ENCODE assay signal across 12 cellular contexts in the genomic region with DNA sequence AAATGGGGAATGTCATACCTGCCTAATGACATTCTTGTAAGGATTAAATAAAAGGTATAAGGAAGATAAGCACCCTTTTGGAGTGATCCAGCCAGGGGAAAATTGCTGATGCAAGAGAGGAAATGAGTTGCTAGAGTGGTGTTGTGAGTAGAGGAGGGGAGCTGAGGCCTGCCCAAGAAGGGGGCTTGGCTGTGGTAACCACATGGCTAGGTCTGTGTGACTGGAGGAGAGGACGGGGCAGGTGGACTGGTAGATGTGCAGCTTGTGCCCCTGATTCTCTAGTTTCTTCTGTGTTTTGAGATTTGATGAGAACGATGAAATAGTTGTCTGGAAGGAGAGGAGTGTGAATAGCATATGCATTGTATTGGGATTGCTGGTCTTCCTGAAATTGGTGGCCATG. TPM values are rescaled to one million over a fixed set of nuclear protein-coding genes. Genes with fewer than 3 reads are reported as not detected.
DNase-seq lines count a peak whose midpoint lies in the region; ATAC-seq and TF ChIP-seq lines count a peak whose summit lies in the region.
"Had no signal": no experiment of that assay in that cellular context is flagged by ENCODE, and none has a peak within 500 bp of the region (broad histone marks: within the 10 kb centered on the region; RNA-seq: fewer than 3 reads in every experiment).

No MANE protein-coding gene starts in this region.

- CTCF ChIA-PET in A673 (lab: Charles Lee) = no interaction called here
- CTCF ChIA-PET in HEK293 (lab: Yijun Ruan, JAX) = no interaction called here

- H3K27me3 ChIP-seq in A673 (replicated peaks; ENCODE audit: insufficient read depth, low read depth, low read length, poor library complexity) = no peaks in the 10 kb centered on the region
- H3K27me3 ChIP-seq: ovary had no signal

- in situ Hi-C loops in KBM-7 (cut with MboI; ENCODE audit: low pct_unique_long_range_greater_than_20kb, low sequenced_read_pairs) = no loop called here

- H3K4me1 ChIP-seq in A673 (ENCODE audit: insufficient read depth, low read length, poor library complexity, severe bottlenecking) = peaks cover 17% of the 10 kb centered on the region
- H3K4me1 ChIP-seq in HEK293 (ENCODE audit: control insufficient read depth, insufficient read depth, low read length) = peaks cover 4% of the 10 kb centered on the region; the same call in 1 of the 2 replicates

- H3K9me3 ChIP-seq in A673 (ENCODE audit: low read depth, low read length, poor library complexity, severe bottlenecking) (no peaks in the 10 kb centered on the region), HEK293 (ENCODE audit: control insufficient read depth, insufficient read depth, low read depth, low read length) (no peaks in the 10 kb centered on the region)
- H3K9me3 ChIP-seq: ovary had no signal

- H3K36me3 Mint-ChIP-seq in activated naive CD8-positive, alpha-beta T cell treated with anti-CD3 and anti-CD28 coated beads for 36 hours = peaks cover 59% of the 10 kb centered on the region

- H3K9me3 Mint-ChIP-seq in activated naive CD8-positive, alpha-beta T cell treated with anti-CD3 and anti-CD28 coated beads for 36 hours = no peaks in the 10 kb centered on the region

- ATAC-seq in GM19395 (IDR thresholded peaks at IDR 0.05; ENCODE audit: unreplicated experiment) = no peak
- ATAC-seq: left ventricle myocardium superior had no signal

- peaks cover 47% of the 10 kb centered on the region for H3K4me1 Mint-ChIP-seq in activated naive CD8-positive, alpha-beta T cell treated with anti-CD3 and anti-CD28 coated beads for 36 hours

- intact Hi-C loops in A673 (cut with micrococcal nuclease; ENCODE audit: unreplicated experiment) = no loop called here

- no peak overlapping the region for H3K4me3 ChIP-seq in A673 (ENCODE audit: low read depth, low read length, poor library complexity, severe bottlenecking)
- H3K4me3 ChIP-seq in HEK293 (ENCODE audit: low read depth, low read length) = no peak overlapping the region
- H3K4me3 ChIP-seq: ovary had no signal

- peak overlapping the region; percentile 30 for H3K4me3 Mint-ChIP-seq in activated naive CD8-positive, alpha-beta T cell treated with anti-CD3 and anti-CD28 coated beads for 36 hours

- no peaks in the 10 kb centered on the region for H3K27me3 Mint-ChIP-seq in activated naive CD8-positive, alpha-beta T cell treated with anti-CD3 and anti-CD28 coated beads for 36 hours

- no peak for DNase-seq in A673 (ENCODE audit: low spot score)
- no peak for DNase-seq in activated naive CD8-positive, alpha-beta T cell treated with anti-CD3 and anti-CD28 coated beads for 36 hours
- no peak for DNase-seq in KBM-7
- no peak for DNase-seq in NCI-H2107 (lab: John Stamatoyannopoulos, UW)
- DNase-seq: activated CD4-positive, alpha-beta T cell treated with anti-CD3 and anti-CD28 coated beads, Interleukin-2, amount 50 U/mL, for 48 hours; left ventricle myocardium superior; NCI-H2029 treated with DMSO at 0.1 percent for 48 hours; ovary; stimulated activated CD4-positive, alpha-beta T cell treated with anti-CD3 and anti-CD28 coated beads, Interleukin-15, amount 100 ng/mL, for 24 hours had no signal

- BruUV-seq in A673 (replicated peaks; lab: Mats Ljungman, UMichigan) = no TSS peak

- peak overlapping the region; percentile 85 for H3K27ac Mint-ChIP-seq in activated naive CD8-positive, alpha-beta T cell treated with anti-CD3 and anti-CD28 coated beads for 36 hours

- peak overlapping the region; percentile 60 for H3K27ac ChIP-seq in A673 (ENCODE audit: low read depth, low read length, poor library complexity, severe bottlenecking)
- H3K27ac ChIP-seq in HEK293 (ENCODE audit: extremely low read depth, low read depth, low read length) = peak overlapping the region; percentile 24; the same call in 1 of the 2 replicates
- H3K27ac ChIP-seq: ovary had no signal

- H3K36me3 ChIP-seq in A673 (ENCODE audit: insufficient read depth, low read length, poor library complexity, severe bottlenecking) (peaks cover 85% of the 10 kb centered on the region), HEK293 (ENCODE audit: control insufficient read depth in 2 of 2, insufficient read depth in 1 of 2, low read length in 2 of 2) (peaks cover 73 to 91% of the 10 kb centered on the region in 2 experiments)
- H3K36me3 ChIP-seq: ovary had no signal

- POLR2A ChIA-PET in A673 (lab: Charles Lee; ENCODE audit: low non-redundant PET) (no interaction called here), HEK293 (lab: Yijun Ruan, JAX) (no interaction called here)

- TF ChIP-seq CTCF in A673 (conservative IDR thresholded peaks at IDR 0.05; ENCODE audit: low read depth, low read length) (no peak), HEK293 (tag by site-specific recombination; IDR thresholded peaks at IDR 0.05) (no peak)

TF ChIP-seq in HEK293, 187 proteins besides CTCF, POLR2A, EP300 and RAD21 (continues in another document):
- TF ChIP-seq, protein P1, sequence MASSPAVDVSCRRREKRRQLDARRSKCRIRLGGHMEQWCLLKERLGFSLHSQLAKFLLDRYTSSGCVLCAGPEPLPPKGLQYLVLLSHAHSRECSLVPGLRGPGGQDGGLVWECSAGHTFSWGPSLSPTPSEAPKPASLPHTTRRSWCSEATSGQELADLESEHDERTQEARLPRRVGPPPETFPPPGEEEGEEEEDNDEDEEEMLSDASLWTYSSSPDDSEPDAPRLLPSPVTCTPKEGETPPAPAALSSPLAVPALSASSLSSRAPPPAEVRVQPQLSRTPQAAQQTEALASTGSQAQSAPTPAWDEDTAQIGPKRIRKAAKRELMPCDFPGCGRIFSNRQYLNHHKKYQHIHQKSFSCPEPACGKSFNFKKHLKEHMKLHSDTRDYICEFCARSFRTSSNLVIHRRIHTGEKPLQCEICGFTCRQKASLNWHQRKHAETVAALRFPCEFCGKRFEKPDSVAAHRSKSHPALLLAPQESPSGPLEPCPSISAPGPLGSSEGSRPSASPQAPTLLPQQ (tag by site-specific recombination; IDR thresholded peaks at IDR 0.05) = 0 out of 2 replicates have a peak, but pooled peaks have one; percentile 36
- TF ChIP-seq, protein P2, sequence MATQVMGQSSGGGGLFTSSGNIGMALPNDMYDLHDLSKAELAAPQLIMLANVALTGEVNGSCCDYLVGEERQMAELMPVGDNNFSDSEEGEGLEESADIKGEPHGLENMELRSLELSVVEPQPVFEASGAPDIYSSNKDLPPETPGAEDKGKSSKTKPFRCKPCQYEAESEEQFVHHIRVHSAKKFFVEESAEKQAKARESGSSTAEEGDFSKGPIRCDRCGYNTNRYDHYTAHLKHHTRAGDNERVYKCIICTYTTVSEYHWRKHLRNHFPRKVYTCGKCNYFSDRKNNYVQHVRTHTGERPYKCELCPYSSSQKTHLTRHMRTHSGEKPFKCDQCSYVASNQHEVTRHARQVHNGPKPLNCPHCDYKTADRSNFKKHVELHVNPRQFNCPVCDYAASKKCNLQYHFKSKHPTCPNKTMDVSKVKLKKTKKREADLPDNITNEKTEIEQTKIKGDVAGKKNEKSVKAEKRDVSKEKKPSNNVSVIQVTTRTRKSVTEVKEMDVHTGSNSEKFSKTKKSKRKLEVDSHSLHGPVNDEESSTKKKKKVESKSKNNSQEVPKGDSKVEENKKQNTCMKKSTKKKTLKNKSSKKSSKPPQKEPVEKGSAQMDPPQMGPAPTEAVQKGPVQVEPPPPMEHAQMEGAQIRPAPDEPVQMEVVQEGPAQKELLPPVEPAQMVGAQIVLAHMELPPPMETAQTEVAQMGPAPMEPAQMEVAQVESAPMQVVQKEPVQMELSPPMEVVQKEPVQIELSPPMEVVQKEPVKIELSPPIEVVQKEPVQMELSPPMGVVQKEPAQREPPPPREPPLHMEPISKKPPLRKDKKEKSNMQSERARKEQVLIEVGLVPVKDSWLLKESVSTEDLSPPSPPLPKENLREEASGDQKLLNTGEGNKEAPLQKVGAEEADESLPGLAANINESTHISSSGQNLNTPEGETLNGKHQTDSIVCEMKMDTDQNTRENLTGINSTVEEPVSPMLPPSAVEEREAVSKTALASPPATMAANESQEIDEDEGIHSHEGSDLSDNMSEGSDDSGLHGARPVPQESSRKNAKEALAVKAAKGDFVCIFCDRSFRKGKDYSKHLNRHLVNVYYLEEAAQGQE (tag by site-specific recombination; IDR thresholded peaks at IDR 0.05) = no peak
- TF ChIP-seq, protein P3, sequence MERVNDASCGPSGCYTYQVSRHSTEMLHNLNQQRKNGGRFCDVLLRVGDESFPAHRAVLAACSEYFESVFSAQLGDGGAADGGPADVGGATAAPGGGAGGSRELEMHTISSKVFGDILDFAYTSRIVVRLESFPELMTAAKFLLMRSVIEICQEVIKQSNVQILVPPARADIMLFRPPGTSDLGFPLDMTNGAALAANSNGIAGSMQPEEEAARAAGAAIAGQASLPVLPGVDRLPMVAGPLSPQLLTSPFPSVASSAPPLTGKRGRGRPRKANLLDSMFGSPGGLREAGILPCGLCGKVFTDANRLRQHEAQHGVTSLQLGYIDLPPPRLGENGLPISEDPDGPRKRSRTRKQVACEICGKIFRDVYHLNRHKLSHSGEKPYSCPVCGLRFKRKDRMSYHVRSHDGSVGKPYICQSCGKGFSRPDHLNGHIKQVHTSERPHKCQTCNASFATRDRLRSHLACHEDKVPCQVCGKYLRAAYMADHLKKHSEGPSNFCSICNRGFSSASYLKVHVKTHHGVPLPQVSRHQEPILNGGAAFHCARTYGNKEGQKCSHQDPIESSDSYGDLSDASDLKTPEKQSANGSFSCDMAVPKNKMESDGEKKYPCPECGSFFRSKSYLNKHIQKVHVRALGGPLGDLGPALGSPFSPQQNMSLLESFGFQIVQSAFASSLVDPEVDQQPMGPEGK (tag by site-specific recombination; IDR thresholded peaks at IDR 0.05) = no peak
- no peak for TF ChIP-seq ZNF785 (tag by site-specific recombination; IDR thresholded peaks at IDR 0.05)
- TF ChIP-seq ZNF350 (tag by site-specific recombination; IDR thresholded peaks at IDR 0.05) = no peak

RNA-seq across cellular contexts. Expression of a gene that starts 6.6 kb away (rescaled TPM):
- 62.3 and 62.7 TPM in 2 replicates for total RNA-seq in A673 (2021)
- 10 to 100 TPM; 84.0 to 84.4 TPM for total RNA-seq in activated naive CD8-positive, alpha-beta T cell treated with anti-CD3 and anti-CD28 coated beads for 36 hours

RNA-seq across cellular contexts. Expression of a gene that starts 14.3 kb away (rescaled TPM):
- total RNA-seq in A673 (2021) = 15.6 and 22.4 TPM in 2 replicates
- 10 to 100 TPM; 29.0 to 29.1 TPM for total RNA-seq in activated naive CD8-positive, alpha-beta T cell treated with anti-CD3 and anti-CD28 coated beads for 36 hours

RNA-seq across cellular contexts. Expression of a gene that starts 19.4 kb away (rescaled TPM):
- total RNA-seq in A673 (2021) = 7.2 and 7.9 TPM in 2 replicates
- 1 to 10 TPM; 4.8 to 5.0 TPM for total RNA-seq in activated naive CD8-positive, alpha-beta T cell treated with anti-CD3 and anti-CD28 coated beads for 36 hours

RNA-seq across cellular contexts. Expression of a gene that starts 22.8 kb away (rescaled TPM):
- total RNA-seq in A673 (2021) = not detected in 2 replicates
- not detected for total RNA-seq in activated naive CD8-positive, alpha-beta T cell treated with anti-CD3 and anti-CD28 coated beads for 36 hours
- total RNA-seq: G401, left ventricle myocardium superior had no signal

RNA-seq across cellular contexts. Expression of a gene that starts 36.1 kb away (rescaled TPM):
- 15.4 TPM in 2 replicates for total RNA-seq in A673 (2021)
- total RNA-seq in activated naive CD8-positive, alpha-beta T cell treated with anti-CD3 and anti-CD28 coated beads for 36 hours = 1 to 10 TPM; 5.7 to 6.5 TPM
